Comparison of ENCODE assay signal across 12 cellular contexts in the genomic region with DNA sequence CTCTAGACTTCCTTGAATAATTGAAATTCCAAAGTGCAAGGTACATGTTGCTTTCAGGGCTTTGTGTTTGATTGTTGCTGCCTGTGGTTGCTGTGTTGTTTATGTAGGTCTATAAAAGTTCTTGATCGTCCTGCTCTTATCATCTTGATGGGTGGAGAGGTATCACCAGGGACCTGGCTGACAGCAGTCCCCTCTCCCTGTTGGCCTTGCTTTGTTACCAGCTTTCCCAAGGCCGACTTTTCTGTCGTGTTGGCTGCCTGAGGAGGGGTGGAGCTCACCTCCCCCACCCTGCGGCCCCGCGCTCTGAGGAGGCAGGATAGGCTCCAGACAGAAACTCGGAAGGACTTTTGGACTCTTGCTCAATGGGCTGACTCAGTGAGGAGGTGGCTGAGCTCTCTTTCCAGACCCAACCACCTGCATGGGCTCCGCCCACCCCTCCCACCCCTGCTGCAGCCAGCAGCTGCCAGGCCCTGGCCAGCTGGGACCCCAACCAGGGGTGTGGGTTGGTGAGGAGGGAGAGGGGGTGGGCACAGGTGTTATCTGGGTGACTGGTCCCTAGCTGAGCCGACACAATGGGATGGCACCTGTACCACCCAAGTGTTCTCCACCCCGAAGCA.
DNase-seq lines count a peak whose midpoint lies in the region; TF ChIP-seq lines count a peak whose summit lies in the region.
"Had no signal": no experiment of that assay in that cellular context is flagged by ENCODE, and none has a peak within 500 bp of the region (broad histone marks: within the 10 kb centered on the region; RNA-seq: fewer than 3 reads in every experiment).

No MANE protein-coding gene starts in this region.

- peak overlapping the region; percentile 99 to 100 (median 99) for H3K27ac Mint-ChIP-seq in nephron
- H3K27ac Mint-ChIP-seq: activated CD4-positive, alpha-beta memory T cell treated with anti-CD3 and anti-CD28 coated beads, Interleukin-2, amount 10 ng/mL, durations not matched to agents 7 days and 5 days had no signal

- peak; percentile 80 for DNase-seq in ELF-1 (ENCODE audit: low read depth, low spot score)
- peak; percentile 89 for DNase-seq in NCI-H226
- peak; percentile 94 for DNase-seq in epithelial cell of esophagus (ENCODE audit: low read depth)
- no peak for DNase-seq in NCI-H187 treated with DMSO at 0.1 percent for 48 hours (lab: John Stamatoyannopoulos, UW)
- DNase-seq in COR-L47 (lab: John Stamatoyannopoulos, UW) = no peak
- DNase-seq in NCI-H1092 treated with DMSO at 0.1 percent for 48 hours (lab: John Stamatoyannopoulos, UW) = no peak
- DNase-seq in HUDEP-2 (lab: John Stamatoyannopoulos, UW; ENCODE audit: unreplicated experiment in 76 of 76) = no peak
- DNase-seq: activated CD4-positive, alpha-beta memory T cell treated with anti-CD3 and anti-CD28 coated beads, Interleukin-2, amount 10 ng/mL, durations not matched to agents 7 days and 5 days; brain microvascular endothelial cell; DMS 273 treated with DMSO at 0.1 percent for 48 hours; NCI-H774 had no signal

- TF ChIP-seq CTCF in epithelial cell of esophagus (IDR thresholded peaks at IDR 0.05; ENCODE audit: insufficient read depth, low read depth, low read length, missing control alignments) = no peak
- no peak for TF ChIP-seq CTCF in nephron (IDR thresholded peaks at IDR 0.05; ENCODE audit: unreplicated experiment in 3 of 3)

- peak overlapping the region; percentile 76 to 80 (median 77) for H3K4me3 Mint-ChIP-seq in nephron
- H3K4me3 Mint-ChIP-seq: activated CD4-positive, alpha-beta memory T cell treated with anti-CD3 and anti-CD28 coated beads, Interleukin-2, amount 10 ng/mL, durations not matched to agents 7 days and 5 days had no signal

- peaks cover 32% of the 10 kb centered on the region for H3K36me3 Mint-ChIP-seq in nephron (ENCODE audit: low read depth)

- H3K27me3 Mint-ChIP-seq in nephron (ENCODE audit: low read depth) = peaks cover 23% of the 10 kb centered on the region

- no peaks in the 10 kb centered on the region for H3K9me3 Mint-ChIP-seq in nephron
- H3K9me3 Mint-ChIP-seq: activated CD4-positive, alpha-beta memory T cell treated with anti-CD3 and anti-CD28 coated beads, Interleukin-2, amount 10 ng/mL, durations not matched to agents 7 days and 5 days had no signal

- peak overlapping the region; percentile 99 for H3K4me3 ChIP-seq in epithelial cell of esophagus (ENCODE audit: low read length)

- peaks cover 62% of the 10 kb centered on the region for H3K4me1 Mint-ChIP-seq in nephron
- H3K4me1 Mint-ChIP-seq: activated CD4-positive, alpha-beta memory T cell treated with anti-CD3 and anti-CD28 coated beads, Interleukin-2, amount 10 ng/mL, durations not matched to agents 7 days and 5 days had no signal

Comparison
In these comparisons a context has a peak if more than half of its experiments do, and no peak if none do; other contexts are left out.
1. DNase-seq: peak in ELF-1 (single experiment), NCI-H226 (single experiment) and epithelial cell of esophagus (single experiment); none in NCI-H187 treated with DMSO at 0.1 percent for 48 hours (single experiment), COR-L47 (single experiment), NCI-H1092 treated with DMSO at 0.1 percent for 48 hours (single experiment) and HUDEP-2 (0 of 76).